In genomic region chr21:44305691-44306090, GRCh38 we compare ENCODE assay signal across 14 cellular contexts. TPM values are rescaled to one million over a fixed set of nuclear protein-coding genes. Genes with fewer than 3 reads are reported as not detected.
A peak's percentile ranks its signal among the peaks of the same experiment; 100 is the strongest.
DNase-seq lines count a peak whose midpoint lies in the region; ATAC-seq and TF ChIP-seq lines count a peak whose summit lies in the region.
"Had no signal": no experiment of that assay in that cellular context is flagged by ENCODE, and none has a peak within 500 bp of the region (broad histone marks: within the 10 kb centered on the region; RNA-seq: fewer than 3 reads in every experiment).

No MANE protein-coding gene starts in this region.

- no peaks in the 10 kb centered on the region for H3K27me3 ChIP-seq in BLaER1 treated with 17β-estradiol and CSF1 and Interleukin-3, amounts not matched to agents 10 nM and 100 nM
- H3K27me3 ChIP-seq in effector memory CD4-positive, alpha-beta T cell (replicated peaks; ENCODE audit: control insufficient read depth, insufficient read depth, low read length, poor library complexity, severe bottlenecking) = no peaks in the 10 kb centered on the region
- no peaks in the 10 kb centered on the region for H3K27me3 ChIP-seq in neuronal stem cell (ENCODE audit: control insufficient read depth in 3 of 3, insufficient read depth in 3 of 3, low read depth in 1 of 3, low read length in 3 of 3)
- no peaks in the 10 kb centered on the region for H3K27me3 ChIP-seq in GM23248 (replicated peaks; ENCODE audit: insufficient read depth)
- H3K27me3 ChIP-seq: Peyer's patch had no signal

- H2BK12ac ChIP-seq in neuronal stem cell (ENCODE audit: low read length) = no peak overlapping the region

- H3K9me2 ChIP-seq in GM23248 (ENCODE audit: insufficient read depth) = no peaks in the 10 kb centered on the region

- H3K23ac ChIP-seq in neuronal stem cell (ENCODE audit: low read depth, low read length, poor library complexity) = no peak overlapping the region

- H3F3A ChIP-seq in GM23248 (ENCODE audit: insufficient read depth) = no peaks in the 10 kb centered on the region

- H3K4ac ChIP-seq in neuronal stem cell (ENCODE audit: low read length) = no peak overlapping the region

- peaks cover 11% of the 10 kb centered on the region for H3K79me1 ChIP-seq in neuronal stem cell (ENCODE audit: low read depth, low read length)

- H3K4me3 ChIP-seq in BLaER1 treated with 17β-estradiol and CSF1 and Interleukin-3, amounts not matched to agents 10 nM and 100 nM = peak overlapping the region in 3 of 10 experiments; percentile 9 to 32 (median 21); a peak in 2 of 20 replicates
- H3K4me3 ChIP-seq in effector memory CD4-positive, alpha-beta T cell (ENCODE audit: insufficient read depth, low read depth, low read length, poor library complexity, severe bottlenecking) = no peak overlapping the region
- H3K4me3 ChIP-seq in neuronal stem cell (ENCODE audit: low read length in 2 of 2) = no peak overlapping the region
- no peak overlapping the region for H3K4me3 ChIP-seq in GM23248
- H3K4me3 ChIP-seq: A549, Peyer's patch had no signal

- H2BK120ac ChIP-seq in neuronal stem cell (ENCODE audit: low read depth, low read length) = no peak overlapping the region

- peak overlapping the region in 8 of 11 experiments; percentile 11 to 87 (median 44); a peak in 17 of 22 replicates for H3K27ac ChIP-seq in BLaER1 treated with 17β-estradiol and CSF1 and Interleukin-3, amounts not matched to agents 10 nM and 100 nM
- H3K27ac ChIP-seq in VCaP (peak overlapping the region; percentile 97; the same call in 1 of the 2 replicates), neuronal stem cell (replicated peaks; ENCODE audit: low read length) (no peak overlapping the region), GM23248 (no peak overlapping the region)
- peak overlapping the region; percentile 25 for H3K27ac ChIP-seq in effector memory CD4-positive, alpha-beta T cell (ENCODE audit: insufficient read depth, low read length, poor library complexity, severe bottlenecking)
- H3K27ac ChIP-seq: A549 had no signal

- DNase-seq in effector memory CD4-positive, alpha-beta T cell = no peak
- DNase-seq in neuronal stem cell (ENCODE audit: low spot score) (no peak), GM23248 (no peak)
- DNase-seq: Right ventricle myocardium superior had no signal

- no peak overlapping the region for H3K18ac ChIP-seq in neuronal stem cell (ENCODE audit: low read length)

- H4K91ac ChIP-seq in neuronal stem cell (ENCODE audit: low read depth, low read length, poor library complexity) = no peak overlapping the region

- H2BK5ac ChIP-seq in neuronal stem cell (ENCODE audit: low read length) = peak overlapping the region; percentile 59

- H2AFZ ChIP-seq in neuronal stem cell (ENCODE audit: low read length) (no peak overlapping the region), GM23248 (no peak overlapping the region)

- no peak overlapping the region for H2AK5ac ChIP-seq in neuronal stem cell (ENCODE audit: low read depth, low read length)

- H3K79me2 ChIP-seq in GM23248 (ENCODE audit: insufficient read depth) = peaks cover 73% of the 10 kb centered on the region

- H3K36me3 ChIP-seq in BLaER1 treated with 17β-estradiol and CSF1 and Interleukin-3, amounts not matched to agents 10 nM and 100 nM = peaks cover 35 to 59% (median 46%) of the 10 kb centered on the region in 11 experiments
- peaks cover 33% of the 10 kb centered on the region for H3K36me3 ChIP-seq in effector memory CD4-positive, alpha-beta T cell (ENCODE audit: control insufficient read depth, insufficient read depth, low read length)
- H3K36me3 ChIP-seq in neuronal stem cell (replicated peaks in 1 of 2; ENCODE audit: control insufficient read depth in 2 of 2, insufficient read depth in 2 of 2, low read length in 2 of 2) = peaks cover 2 to 26% of the 10 kb centered on the region in 2 donors
- no peaks in the 10 kb centered on the region for H3K36me3 ChIP-seq in GM23248 (ENCODE audit: low read depth)

- H3K9ac ChIP-seq in BLaER1 treated with 17β-estradiol and CSF1 and Interleukin-3, amounts not matched to agents 10 nM and 100 nM = peak overlapping the region; percentile 40 to 91 (median 61); a peak in 19 of 22 replicates
- no peak overlapping the region for H3K9ac ChIP-seq in neuronal stem cell (ENCODE audit: low read depth, low read length, poor library complexity)
- H3K9ac ChIP-seq in GM23248 = no peak overlapping the region

- H3K14ac ChIP-seq in neuronal stem cell (ENCODE audit: low read length) = no peak overlapping the region

- peaks cover 93 to 100% (median 100%) of the 10 kb centered on the region in 11 experiments for H4K20me1 ChIP-seq in BLaER1 treated with 17β-estradiol and CSF1 and Interleukin-3, amounts not matched to agents 10 nM and 100 nM
- H4K20me1 ChIP-seq in GM23248 (ENCODE audit: insufficient read depth) = no peaks in the 10 kb centered on the region

- in situ Hi-C loops in GM23248 (cut with MboI) = no loop called here

- H3K4me1 ChIP-seq in BLaER1 treated with 17β-estradiol and CSF1 and Interleukin-3, amounts not matched to agents 10 nM and 100 nM = peaks cover 56 to 100% (median 97%) of the 10 kb centered on the region in 10 experiments
- peaks cover 39% of the 10 kb centered on the region for H3K4me1 ChIP-seq in effector memory CD4-positive, alpha-beta T cell (ENCODE audit: control insufficient read depth, insufficient read depth, low read length, poor library complexity, severe bottlenecking)
- H3K4me1 ChIP-seq in neuronal stem cell (ENCODE audit: control insufficient read depth in 2 of 2, insufficient read depth in 1 of 2, low read depth in 1 of 2, low read length in 2 of 2) (peaks cover 29 to 34% of the 10 kb centered on the region in 2 donors), GM23248 (ENCODE audit: insufficient read depth) (peaks cover 8% of the 10 kb centered on the region; the same call in 1 of the 2 replicates)

- no peak overlapping the region for H4K8ac ChIP-seq in neuronal stem cell (ENCODE audit: low read depth, low read length)

- WGBS in neuronal stem cell (ENCODE audit: extremely low coverage in 2 of 2, insufficient read length in 2 of 2, insufficient replicate concordance in 1 of 2), 2 donors = no CpG with 5 or more reads among the region's 9 CpGs
- 79 to 80% methylated on average over 9 of the region's 9 CpGs for WGBS in GM23248 (ENCODE audit: low coverage in 1 of 2, low lambda C conversion rate in 2 of 2, missing lambda C conversion rate in 2 of 2), 2 experiments

- no peak overlapping the region for H2BK15ac ChIP-seq in neuronal stem cell (ENCODE audit: low read length)

- no peak for ATAC-seq in HG02852 (IDR thresholded peaks at IDR 0.05; ENCODE audit: unreplicated experiment)
- no peak for ATAC-seq in HG03342 (IDR thresholded peaks at IDR 0.05; ENCODE audit: unreplicated experiment)
- ATAC-seq in esophagus mucosa = no peak

- no peaks in the 10 kb centered on the region for H3K9me3 ChIP-seq in BLaER1 treated with 17β-estradiol and CSF1 and Interleukin-3, amounts not matched to agents 10 nM and 100 nM (replicated peaks in 1 of 11)
- no peaks in the 10 kb centered on the region for H3K9me3 ChIP-seq in effector memory CD4-positive, alpha-beta T cell (ENCODE audit: control insufficient read depth, low read length)
- H3K9me3 ChIP-seq in neuronal stem cell (replicated peaks in 1 of 2; ENCODE audit: control insufficient read depth in 2 of 2, insufficient read depth in 1 of 2, low read depth in 1 of 2, low read length in 2 of 2) (no peaks in the 10 kb centered on the region), GM23248 (ENCODE audit: low read depth) (no peaks in the 10 kb centered on the region)
- H3K9me3 ChIP-seq: A549, Peyer's patch had no signal

- no peak for TF ChIP-seq CTCF in VCaP (conservative IDR thresholded peaks at IDR 0.05)

- H3K4me2 ChIP-seq in BLaER1 treated with 17β-estradiol and CSF1 and Interleukin-3, amounts not matched to agents 10 nM and 100 nM = peak overlapping the region; percentile 92 to 100 (median 98)
- no peak overlapping the region for H3K4me2 ChIP-seq in neuronal stem cell (ENCODE audit: insufficient read depth, low read length, poor library complexity, severe bottlenecking)
- H3K4me2 ChIP-seq in GM23248 (ENCODE audit: unreplicated experiment) = no peak overlapping the region
- H3K4me2 ChIP-seq: A549 had no signal

RNA-seq across cellular contexts. Expression of gene PFKL, which starts 5.8 kb away (rescaled TPM):
- polyA plus RNA-seq in neuronal stem cell (2013, experiment 1 of 2) = 37.4 TPM
- polyA plus RNA-seq in neuronal stem cell (2013, experiment 2 of 2) = 35.9 TPM
- total RNA-seq in GM23248 (2014; rRNA removed; shearing (Covaris generic)) = 239 and 270 TPM in 2 replicates
- polyA plus RNA-seq in GM23248 (2016; fragmentation: Nextera tagmentation; extraction: Ambion mirVana) = 199 and 213 TPM in 2 replicates
- 104 TPM for total RNA-seq in esophagus mucosa

RNA-seq across cellular contexts. Expression of gene AIRE, which starts 20.0 kb away (rescaled TPM):
- polyA plus RNA-seq in neuronal stem cell (2013, experiment 1 of 2) = not detected
- polyA plus RNA-seq in neuronal stem cell (2013, experiment 2 of 2) = not detected
- total RNA-seq in GM23248 (2014; rRNA removed; shearing (Covaris generic)) = not detected in 2 replicates
- polyA plus RNA-seq in GM23248 (2016; fragmentation: Nextera tagmentation; extraction: Ambion mirVana) = not detected in 2 replicates
- not detected for total RNA-seq in esophagus mucosa
- total RNA-seq: CD4-positive, alpha-beta memory T cell; HT1080; Right ventricle myocardium superior had no signal
- polyA plus RNA-seq: A549 had no signal

RNA-seq across cellular contexts. Expression of gene CFAP410, which starts 33.5 kb away (rescaled TPM):
- 13.0 TPM for polyA plus RNA-seq in neuronal stem cell (2013, experiment 1 of 2)
- polyA plus RNA-seq in neuronal stem cell (2013, experiment 2 of 2) = 12.0 TPM
- 17.0 and 20.5 TPM in 2 replicates for total RNA-seq in GM23248 (2014; rRNA removed; shearing (Covaris generic))
- 19.8 and 20.8 TPM in 2 replicates for polyA plus RNA-seq in GM23248 (2016; fragmentation: Nextera tagmentation; extraction: Ambion mirVana)
- 7.1 TPM for total RNA-seq in esophagus mucosa

RNA-seq across cellular contexts. Expression of gene DNMT3L, which starts 44.0 kb away (rescaled TPM):
- 0.04 TPM for polyA plus RNA-seq in neuronal stem cell (2013, experiment 1 of 2)
- polyA plus RNA-seq in neuronal stem cell (2013, experiment 2 of 2) = not detected
- total RNA-seq in GM23248 (2014; rRNA removed; shearing (Covaris generic)) = not detected in 2 replicates
- not detected in 2 replicates for polyA plus RNA-seq in GM23248 (2016; fragmentation: Nextera tagmentation; extraction: Ambion mirVana)
- not detected for total RNA-seq in esophagus mucosa
- total RNA-seq: CD4-positive, alpha-beta memory T cell; HT1080; Peyer's patch; Right ventricle myocardium superior had no signal
- polyA plus RNA-seq: A549; CD4-positive, alpha-beta memory T cell; IgD-negative memory B cell had no signal

RNA-seq across cellular contexts. Expression of gene TRPM2, which starts 47.7 kb away (rescaled TPM):
- 0.03 TPM for polyA plus RNA-seq in neuronal stem cell (2013, experiment 1 of 2)
- 0.03 TPM for polyA plus RNA-seq in neuronal stem cell (2013, experiment 2 of 2)
- 0.13 and 0.22 TPM in 2 replicates for total RNA-seq in GM23248 (2014; rRNA removed; shearing (Covaris generic))
- not detected in 2 replicates for polyA plus RNA-seq in GM23248 (2016; fragmentation: Nextera tagmentation; extraction: Ambion mirVana)
- total RNA-seq in esophagus mucosa = 1.2 TPM

Comparison
In these comparisons a context has a peak if more than half of its experiments do, and no peak if none do; other contexts are left out.
1. H3K27ac ChIP-seq: peak in BLaER1 treated with 17β-estradiol and CSF1 and Interleukin-3, amounts not matched to agents 10 nM and 100 nM (8 of 11), VCaP (single experiment) and effector memory CD4-positive, alpha-beta T cell (single experiment); none in neuronal stem cell (single experiment) and GM23248 (single experiment).
2. H3K4me2 ChIP-seq: peak in BLaER1 treated with 17β-estradiol and CSF1 and Interleukin-3, amounts not matched to agents 10 nM and 100 nM (11 of 11); none in neuronal stem cell (single experiment) and GM23248 (single experiment).
3. H3K9ac ChIP-seq: peak in BLaER1 treated with 17β-estradiol and CSF1 and Interleukin-3, amounts not matched to agents 10 nM and 100 nM (11 of 11); none in neuronal stem cell (single experiment) and GM23248 (single experiment).